ENCODE assay signal across 16 cellular contexts in the genomic region with DNA sequence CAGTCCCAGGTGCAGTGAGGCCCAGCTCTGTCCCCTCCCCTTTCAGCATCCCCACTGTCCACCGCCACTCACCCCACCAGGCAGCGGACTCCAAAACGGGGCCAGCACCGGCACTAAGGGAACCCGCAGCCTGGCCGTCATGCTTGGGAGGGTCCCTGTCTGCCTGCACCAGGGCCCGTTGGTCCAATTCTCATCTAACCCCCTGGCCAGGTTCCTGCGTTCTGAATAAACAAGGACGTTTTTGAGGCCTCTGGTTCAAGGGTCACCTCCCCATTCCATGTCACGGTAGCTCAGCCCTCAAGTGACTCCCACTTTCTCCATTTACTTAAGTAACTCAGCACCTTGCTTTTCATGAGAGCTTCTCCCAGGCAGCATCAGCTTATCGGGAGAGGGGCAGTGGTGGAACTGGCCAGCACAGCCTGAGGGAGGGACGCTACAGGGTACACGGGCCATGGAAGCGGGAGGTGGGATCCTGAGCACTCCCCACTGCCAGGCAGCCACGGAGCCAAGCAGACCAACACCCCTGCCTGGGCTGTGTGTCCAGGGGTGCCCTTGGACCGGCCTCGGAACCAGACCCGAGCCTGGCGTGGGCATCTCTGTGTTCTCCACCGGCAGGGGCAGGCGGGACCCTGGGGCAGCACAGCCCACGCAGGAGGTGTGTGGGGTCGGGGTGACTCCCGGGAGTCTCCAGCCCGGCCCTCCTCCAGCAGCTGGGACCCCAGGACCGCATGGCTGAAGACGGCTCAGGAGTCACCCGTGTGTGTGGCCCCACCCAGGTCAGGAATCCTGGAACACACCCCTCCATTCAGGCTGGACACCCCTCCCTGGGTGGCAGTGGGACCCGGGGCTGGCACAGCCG.
DNase-seq lines count a peak whose midpoint lies in the region; ATAC-seq and TF ChIP-seq lines count a peak whose summit lies in the region.
"Had no signal": no experiment of that assay in that cellular context is flagged by ENCODE, and none has a peak within 500 bp of the region (broad histone marks: within the 10 kb centered on the region; RNA-seq: fewer than 3 reads in every experiment).

No MANE protein-coding gene starts in this region.

- peaks cover 12% of the 10 kb centered on the region for H3K36me3 ChIP-seq in left ventricle myocardium inferior
- H3K36me3 ChIP-seq in BLaER1 treated with 17β-estradiol and CSF1 and Interleukin-3, amounts not matched to agents 10 nM and 100 nM = peaks cover 0 to 6% (median 0%) of the 10 kb centered on the region in 11 experiments; a peak in 2 of 22 replicates
- H3K36me3 ChIP-seq in sigmoid colon = peaks cover 0 to 37% (median 12%) of the 10 kb centered on the region in 4 donors

- TF ChIP-seq CTCF in left ventricle myocardium inferior (IDR thresholded peaks at IDR 0.05; ENCODE audit: borderline replicate concordance) (no peak), glutamatergic neuron (IDR thresholded peaks at IDR 0.05; ENCODE audit: partially characterized antibody, unreplicated experiment) (no peak), sigmoid colon (IDR thresholded peaks at IDR 0.05) (no peak), mesothelial cell of epicardium (IDR thresholded peaks at IDR 0.05; ENCODE audit: unreplicated experiment) (no peak)

- no peak overlapping the region for H3K27ac ChIP-seq in left ventricle myocardium inferior (replicated peaks)
- peak overlapping the region in 1 of 11 experiments; percentile 16; a peak in 1 of 22 replicates for H3K27ac ChIP-seq in BLaER1 treated with 17β-estradiol and CSF1 and Interleukin-3, amounts not matched to agents 10 nM and 100 nM
- H3K27ac ChIP-seq in sigmoid colon = no peak overlapping the region
- H3K27ac ChIP-seq: C4-2B, GM23248, HL-60 had no signal

- no peak overlapping the region for H3K4me3 Mint-ChIP-seq in glutamatergic neuron (ENCODE audit: unreplicated experiment)
- H3K4me3 Mint-ChIP-seq in mesothelial cell of epicardium = no peak overlapping the region
- H3K4me3 Mint-ChIP-seq: CD4-positive, alpha-beta memory T cell had no signal

- peaks cover 0 to 84% (median 17%) of the 10 kb centered on the region in 11 experiments; a peak in 16 of 22 replicates for H4K20me1 ChIP-seq in BLaER1 treated with 17β-estradiol and CSF1 and Interleukin-3, amounts not matched to agents 10 nM and 100 nM

- H3K27ac Mint-ChIP-seq in glutamatergic neuron (ENCODE audit: unreplicated experiment) (no peak overlapping the region), mesothelial cell of epicardium (no peak overlapping the region)
- H3K27ac Mint-ChIP-seq: CD4-positive, alpha-beta memory T cell had no signal

- H3K36me3 Mint-ChIP-seq in glutamatergic neuron (ENCODE audit: unreplicated experiment) (peaks cover 5% of the 10 kb centered on the region), mesothelial cell of epicardium (peaks cover 7% of the 10 kb centered on the region)

- no peak overlapping the region for H3K4me3 ChIP-seq in left ventricle myocardium inferior
- H3K4me3 ChIP-seq in BLaER1 treated with 17β-estradiol and CSF1 and Interleukin-3, amounts not matched to agents 10 nM and 100 nM = no peak overlapping the region
- no peak overlapping the region for H3K4me3 ChIP-seq in sigmoid colon
- H3K4me3 ChIP-seq: GM12878, GM23248 had no signal

- no peaks in the 10 kb centered on the region for H3K9me3 ChIP-seq in left ventricle myocardium inferior (replicated peaks)
- no peaks in the 10 kb centered on the region for H3K9me3 ChIP-seq in BLaER1 treated with 17β-estradiol and CSF1 and Interleukin-3, amounts not matched to agents 10 nM and 100 nM (replicated peaks in 1 of 11)
- H3K9me3 ChIP-seq in sigmoid colon = no peaks in the 10 kb centered on the region

- peak; percentile 9 for DNase-seq in left ventricle myocardium superior
- no peak for DNase-seq in left ventricle myocardium inferior
- DNase-seq in glutamatergic neuron = peak; percentile 7
- DNase-seq in sigmoid colon = peak; percentile 41
- DNase-seq in stimulated activated CD4-positive, alpha-beta T cell treated with anti-CD3 and anti-CD28 coated beads, Interleukin-1b, Interleukin-23, amount 100 ng/mL, for 48 hours = no peak
- no peak for DNase-seq in stimulated activated CD4-positive, alpha-beta T cell treated with anti-CD3 and anti-CD28 coated beads, Interleukin-12 subunit alpha, Interleukin-12 subunit beta, amount 100 ng/mL, for 4 hours
- no peak for DNase-seq in mesothelial cell of epicardium (ENCODE audit: low spot score in 2 of 2, unreplicated experiment in 2 of 2)
- DNase-seq: ACHN; CD4-positive, alpha-beta memory T cell; DMS79; GM23248 had no signal

- H3K27me3 Mint-ChIP-seq in glutamatergic neuron (ENCODE audit: unreplicated experiment) (peaks cover 4% of the 10 kb centered on the region), mesothelial cell of epicardium (ENCODE audit: low read depth) (no peaks in the 10 kb centered on the region)
- H3K27me3 Mint-ChIP-seq: CD4-positive, alpha-beta memory T cell had no signal

- H3K4me1 ChIP-seq in left ventricle myocardium inferior (no peaks in the 10 kb centered on the region), sigmoid colon (no peaks in the 10 kb centered on the region)
- peaks cover 59 to 99% (median 91%) of the 10 kb centered on the region in 10 experiments for H3K4me1 ChIP-seq in BLaER1 treated with 17β-estradiol and CSF1 and Interleukin-3, amounts not matched to agents 10 nM and 100 nM

- H3K4me1 Mint-ChIP-seq in glutamatergic neuron (ENCODE audit: low read depth, unreplicated experiment) (peaks cover 13% of the 10 kb centered on the region), mesothelial cell of epicardium (no peaks in the 10 kb centered on the region)

- intact Hi-C loops in left ventricle myocardium superior (cut with micrococcal nuclease) = no loop called here
- intact Hi-C loops in left ventricle myocardium inferior (cut with micrococcal nuclease) = no loop called here
- intact Hi-C loops in sigmoid colon (cut with DNase I) = no loop called here

- no peak overlapping the region; a peak in 1 of 22 replicates for H3K9ac ChIP-seq in BLaER1 treated with 17β-estradiol and CSF1 and Interleukin-3, amounts not matched to agents 10 nM and 100 nM
- H3K9ac ChIP-seq: GM23248 had no signal

- WGBS in sigmoid colon, 2 donors = 89 to 93% methylated on average over 30 of the region's 30 CpGs

- TF ChIP-seq EP300 in sigmoid colon (IDR thresholded peaks at IDR 0.05) = no peak

- no peaks in the 10 kb centered on the region for H3K27me3 ChIP-seq in left ventricle myocardium inferior (ENCODE audit: low read depth)
- H3K27me3 ChIP-seq in BLaER1 treated with 17β-estradiol and CSF1 and Interleukin-3, amounts not matched to agents 10 nM and 100 nM = peaks cover 0 to 71% (median 0%) of the 10 kb centered on the region in 11 experiments; a peak in 10 of 22 replicates
- H3K27me3 ChIP-seq in sigmoid colon = no peaks in the 10 kb centered on the region

- H3K9me3 Mint-ChIP-seq in glutamatergic neuron (ENCODE audit: unreplicated experiment) (peaks cover 6% of the 10 kb centered on the region), mesothelial cell of epicardium (no peaks in the 10 kb centered on the region)
- H3K9me3 Mint-ChIP-seq: CD4-positive, alpha-beta memory T cell had no signal

- TF ChIP-seq POLR2A in sigmoid colon (IDR thresholded peaks at IDR 0.05) = no peak

- H3K4me2 ChIP-seq in BLaER1 treated with 17β-estradiol and CSF1 and Interleukin-3, amounts not matched to agents 10 nM and 100 nM = peak overlapping the region in 8 of 11 experiments; percentile 6 to 99 (median 51); a peak in 11 of 22 replicates

- no peak for ATAC-seq in left ventricle myocardium superior
- ATAC-seq: GM12878, HCT116 had no signal

Comparison
In these comparisons a context has a peak if more than half of its experiments do, and no peak if none do; other contexts are left out.
1. DNase-seq: peak in left ventricle myocardium superior (single experiment), glutamatergic neuron (single experiment) and sigmoid colon (single experiment); none in left ventricle myocardium inferior (single experiment), stimulated activated CD4-positive, alpha-beta T cell treated with anti-CD3 and anti-CD28 coated beads, Interleukin-1b, Interleukin-23, amount 100 ng/mL, for 48 hours (single experiment), stimulated activated CD4-positive, alpha-beta T cell treated with anti-CD3 and anti-CD28 coated beads, Interleukin-12 subunit alpha, Interleukin-12 subunit beta, amount 100 ng/mL, for 4 hours (single experiment) and mesothelial cell of epicardium (0 of 2).